In genomic region chr3:4845882-4846281, GRCh38 we compare ENCODE assay signal across 11 cellular contexts.
DNase-seq lines count a peak whose midpoint lies in the region; ATAC-seq and TF ChIP-seq lines count a peak whose summit lies in the region.
"Had no signal": no experiment of that assay in that cellular context is flagged by ENCODE, and none has a peak within 500 bp of the region (broad histone marks: within the 10 kb centered on the region; RNA-seq: fewer than 3 reads in every experiment).

No MANE protein-coding gene starts in this region.

- peak overlapping the region; percentile 38 for H3K4me3 Mint-ChIP-seq in CD8-positive, alpha-beta T cell
- peak overlapping the region; percentile 42 for H3K4me3 Mint-ChIP-seq in activated CD4-positive, alpha-beta memory T cell treated with anti-CD3 and anti-CD28 coated beads, Interleukin-2, amount 10 ng/mL, durations not matched to agents 7 days and 5 days
- H3K4me3 Mint-ChIP-seq: WTC11 had no signal

- H3K9ac ChIP-seq in colonic mucosa (ENCODE audit: low read depth in 2 of 2, low read length in 2 of 2): no peak overlapping the region

- peaks cover 94% of the 10 kb centered on the region for H3K4me1 ChIP-seq in CD8-positive, alpha-beta T cell (ENCODE audit: insufficient read depth, low read length)
- H3K4me1 ChIP-seq in colonic mucosa: no peaks in the 10 kb centered on the region
- H3K4me1 ChIP-seq: prostate gland had no signal

- H3K9me3 ChIP-seq in CD8-positive, alpha-beta T cell (ENCODE audit: low read length): no peaks in the 10 kb centered on the region
- no peaks in the 10 kb centered on the region for H3K9me3 ChIP-seq in colonic mucosa
- H3K9me3 ChIP-seq: prostate gland had no signal

- CTCF ChIA-PET in CD8-positive, alpha-beta T cell (lab: Charles Lee): interaction anchor here (1.2 kb wide), 1 partner anchor 11 kb away, joined by 3 read pairs; no protein-coding TSS in a partner anchor
- CTCF ChIA-PET in activated CD4-positive, alpha-beta memory T cell treated with anti-CD3 and anti-CD28 coated beads, Interleukin-2, amount 10 ng/mL, durations not matched to agents 7 days and 5 days (lab: Charles Lee): interaction anchor here (1.5 kb wide), 1 partner anchor 130 kb away, joined by 4 read pairs; no protein-coding TSS in a partner anchor

- POLR2A ChIA-PET in CD8-positive, alpha-beta T cell (lab: Charles Lee): no interaction called here
- POLR2A ChIA-PET in activated CD4-positive, alpha-beta memory T cell treated with anti-CD3 and anti-CD28 coated beads, Interleukin-2, amount 10 ng/mL, durations not matched to agents 7 days and 5 days (lab: Charles Lee): interaction anchor here (22.2 kb wide), 2 partner anchors 15 to 135 kb away, joined by 455 to 822 read pairs; partner anchors contain the start of gene BHLHE40

- intact Hi-C loops in CD8-positive, alpha-beta T cell (cut with DNase I, micrococcal nuclease): loop anchor here (1.0 to 5.0 kb wide), 2 partner anchors 15 to 136 kb away; no protein-coding TSS in a partner anchor
- intact Hi-C loops in colonic mucosa (cut with DNase I): no loop called here

- no peak for DNase-seq in CD8-positive, alpha-beta T cell
- DNase-seq in activated CD4-positive, alpha-beta memory T cell treated with anti-CD3 and anti-CD28 coated beads, Interleukin-2, amount 10 ng/mL, durations not matched to agents 7 days and 5 days: no peak
- DNase-seq in colonic mucosa (no peak), DMS114 treated with DMSO at 0.1 percent for 48 hours (lab: John Stamatoyannopoulos, UW; ENCODE audit: unreplicated experiment) (no peak), NCI-H187 (lab: John Stamatoyannopoulos, UW) (no peak), NCI-H748 (lab: John Stamatoyannopoulos, UW; ENCODE audit: unreplicated experiment) (no peak)
- DNase-seq: stimulated activated CD8-positive, alpha-beta memory T cell treated with anti-CD3 and anti-CD28 coated beads, Interleukin-4, amount 100 ng/mL, for 48 hours had no signal

- no peak overlapping the region for H3K4me3 ChIP-seq in CD8-positive, alpha-beta T cell (ENCODE audit: low read depth, low read length)
- H3K4me3 ChIP-seq in colonic mucosa: no peak overlapping the region
- H3K4me3 ChIP-seq: prostate gland had no signal

- peak overlapping the region; percentile 79 for H3K27ac Mint-ChIP-seq in CD8-positive, alpha-beta T cell
- peak overlapping the region; percentile 82 for H3K27ac Mint-ChIP-seq in activated CD4-positive, alpha-beta memory T cell treated with anti-CD3 and anti-CD28 coated beads, Interleukin-2, amount 10 ng/mL, durations not matched to agents 7 days and 5 days
- H3K27ac Mint-ChIP-seq: WTC11 had no signal

- H3K27me3 ChIP-seq in CD8-positive, alpha-beta T cell (ENCODE audit: insufficient read depth, low read length): no peaks in the 10 kb centered on the region
- no peaks in the 10 kb centered on the region for H3K27me3 ChIP-seq in colonic mucosa

- peaks cover 10% of the 10 kb centered on the region for H3K36me3 Mint-ChIP-seq in CD8-positive, alpha-beta T cell
- H3K36me3 Mint-ChIP-seq in activated CD4-positive, alpha-beta memory T cell treated with anti-CD3 and anti-CD28 coated beads, Interleukin-2, amount 10 ng/mL, durations not matched to agents 7 days and 5 days (ENCODE audit: low read depth): peaks cover 58% of the 10 kb centered on the region
- H3K36me3 Mint-ChIP-seq: WTC11 had no signal

- no peak overlapping the region for H3K27ac ChIP-seq in CD8-positive, alpha-beta T cell (ENCODE audit: low read depth, low read length)
- H3K27ac ChIP-seq in colonic mucosa: no peak overlapping the region
- H3K27ac ChIP-seq: prostate gland had no signal

- H3K4me1 Mint-ChIP-seq in CD8-positive, alpha-beta T cell (ENCODE audit: low read depth): peaks cover 87% of the 10 kb centered on the region
- peaks cover 98% of the 10 kb centered on the region for H3K4me1 Mint-ChIP-seq in activated CD4-positive, alpha-beta memory T cell treated with anti-CD3 and anti-CD28 coated beads, Interleukin-2, amount 10 ng/mL, durations not matched to agents 7 days and 5 days

- no peak for TF ChIP-seq CTCF in CD8-positive, alpha-beta T cell (IDR thresholded peaks at IDR 0.05)
- no peak for TF ChIP-seq CTCF in colonic mucosa (IDR thresholded peaks at IDR 0.05)

- no peaks in the 10 kb centered on the region for H3K27me3 Mint-ChIP-seq in CD8-positive, alpha-beta T cell (ENCODE audit: low read depth)
- no peaks in the 10 kb centered on the region for H3K27me3 Mint-ChIP-seq in activated CD4-positive, alpha-beta memory T cell treated with anti-CD3 and anti-CD28 coated beads, Interleukin-2, amount 10 ng/mL, durations not matched to agents 7 days and 5 days

- peak; percentile 77 for ATAC-seq in CD8-positive, alpha-beta T cell
- ATAC-seq in GM19328 (IDR thresholded peaks at IDR 0.05; ENCODE audit: unreplicated experiment) (peak; percentile 71), HG02973 (IDR thresholded peaks at IDR 0.05; ENCODE audit: unreplicated experiment) (peak; percentile 74)
- ATAC-seq: WTC11 had no signal

- no peaks in the 10 kb centered on the region for H3K36me3 ChIP-seq in CD8-positive, alpha-beta T cell (ENCODE audit: insufficient read depth, low read length)
- no peaks in the 10 kb centered on the region for H3K36me3 ChIP-seq in colonic mucosa
- H3K36me3 ChIP-seq: prostate gland had no signal

- H3K9me3 Mint-ChIP-seq in CD8-positive, alpha-beta T cell: no peaks in the 10 kb centered on the region
- H3K9me3 Mint-ChIP-seq in activated CD4-positive, alpha-beta memory T cell treated with anti-CD3 and anti-CD28 coated beads, Interleukin-2, amount 10 ng/mL, durations not matched to agents 7 days and 5 days: peaks cover 3% of the 10 kb centered on the region
- H3K9me3 Mint-ChIP-seq: WTC11 had no signal
